Comparison of ENCODE assay signal across 25 cellular contexts in the genomic region with DNA sequence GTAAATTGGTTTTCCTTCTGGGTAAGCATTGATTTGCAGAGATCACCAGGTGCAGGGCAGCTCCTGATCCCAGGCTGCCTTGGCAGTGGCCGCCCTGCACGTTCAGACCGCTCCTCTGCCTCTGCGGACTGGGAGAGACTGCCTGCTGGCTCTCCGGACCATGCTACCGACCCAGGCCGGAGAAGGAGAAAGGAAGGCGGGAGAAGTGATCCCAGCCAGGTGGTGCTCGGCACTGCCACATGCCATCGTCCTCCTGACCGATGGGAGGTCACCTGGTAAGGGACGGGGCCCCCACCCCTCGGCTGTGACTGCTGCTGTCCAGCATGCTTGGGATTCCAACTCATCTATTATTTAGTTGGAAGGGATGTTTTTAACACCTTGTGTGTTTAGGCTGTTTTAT.
"Had no signal": no experiment of that assay in that cellular context is flagged by ENCODE, and none has a peak within 500 bp of the region (broad histone marks: within the 10 kb centered on the region; RNA-seq: fewer than 3 reads in every experiment).

No MANE protein-coding gene starts in this region.

- H3K4me1 ChIP-seq: esophagus squamous epithelium, gastroesophageal sphincter, pancreas, upper lobe of left lung, vagina had no signal

- ATAC-seq: gastroesophageal sphincter; left cardiac atrium; left ventricle myocardium superior; naive thymus-derived CD4-positive, alpha-beta T cell; pancreas; right cardiac atrium had no signal

- H3K4me1 Mint-ChIP-seq: immature natural killer cell; naive thymus-derived CD4-positive, alpha-beta T cell had no signal

- H3K4me3 ChIP-seq: dorsolateral prefrontal cortex, esophagus squamous epithelium, gastroesophageal sphincter, lung, pancreas, smooth muscle cell, upper lobe of left lung, vagina had no signal

- H3K36me3 ChIP-seq: esophagus squamous epithelium, gastroesophageal sphincter, pancreas, upper lobe of left lung, vagina had no signal

- H3K27ac ChIP-seq: dorsolateral prefrontal cortex, esophagus squamous epithelium, gastroesophageal sphincter, pancreas, upper lobe of left lung, vagina had no signal

- H3K27ac Mint-ChIP-seq: immature natural killer cell; naive thymus-derived CD4-positive, alpha-beta T cell; progenitor cell of endocrine pancreas had no signal

- H3K9me3 ChIP-seq: esophagus squamous epithelium, gastroesophageal sphincter, pancreas, upper lobe of left lung, vagina had no signal

- DNase-seq: cortex of kidney; dorsolateral prefrontal cortex; effector CD8-positive, alpha-beta T cell; esophagus squamous epithelium; foreskin fibroblast; glutamatergic neuron; immature natural killer cell; kidney; left cardiac atrium; left ventricle myocardium superior; mesendoderm; naive thymus-derived CD4-positive, alpha-beta T cell; nucleus accumbens; pancreas; stimulated activated CD4-positive, alpha-beta T cell treated with anti-CD3 and anti-CD28 coated beads, Interleukin-2, amount 100 ng/mL, for 48 hours; stimulated activated naive CD4-positive, alpha-beta T cell treated with Interleukin-2 at 50 U/mL for 16 hours had no signal

- FAIRE-seq: endometrium, kidney, pancreas had no signal

- H3K36me3 Mint-ChIP-seq: immature natural killer cell; naive thymus-derived CD4-positive, alpha-beta T cell had no signal

- H3K4me3 Mint-ChIP-seq: immature natural killer cell; naive thymus-derived CD4-positive, alpha-beta T cell; neural crest cell had no signal

- H3K27me3 ChIP-seq: dorsolateral prefrontal cortex, pancreas, upper lobe of left lung, vagina had no signal

- H3K9me3 Mint-ChIP-seq: immature natural killer cell, neural crest cell had no signal

- H3K4me2 ChIP-seq: smooth muscle cell had no signal
